In the genomic region with DNA sequence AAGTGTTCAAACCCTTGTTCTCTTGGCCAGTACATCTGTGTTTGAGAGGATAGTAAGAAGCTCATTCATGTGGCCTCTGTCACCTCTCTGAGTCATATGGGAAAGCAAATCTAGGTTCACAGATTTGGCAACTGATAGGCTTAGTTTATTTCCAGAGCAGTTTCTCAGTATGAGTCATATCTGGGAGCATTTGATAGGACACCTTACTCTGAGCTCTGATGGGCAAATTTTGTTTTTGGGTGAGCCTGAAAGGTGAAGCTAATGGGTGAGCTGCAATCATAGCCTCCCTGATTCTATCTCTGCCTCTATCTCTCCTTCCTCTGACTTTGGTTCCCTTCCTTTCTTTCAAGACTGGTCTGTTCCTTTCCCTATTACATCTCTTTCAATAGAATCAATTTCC, we compare ENCODE assay signal across 1 cellular context.
TF ChIP-seq lines count a peak whose summit lies in the region.

No MANE protein-coding gene starts in this region.

TF ChIP-seq in WTC11, 78 proteins besides CTCF, POLR2A, EP300 and RAD21 (continued from another document):
- TF ChIP-seq, protein P1, sequence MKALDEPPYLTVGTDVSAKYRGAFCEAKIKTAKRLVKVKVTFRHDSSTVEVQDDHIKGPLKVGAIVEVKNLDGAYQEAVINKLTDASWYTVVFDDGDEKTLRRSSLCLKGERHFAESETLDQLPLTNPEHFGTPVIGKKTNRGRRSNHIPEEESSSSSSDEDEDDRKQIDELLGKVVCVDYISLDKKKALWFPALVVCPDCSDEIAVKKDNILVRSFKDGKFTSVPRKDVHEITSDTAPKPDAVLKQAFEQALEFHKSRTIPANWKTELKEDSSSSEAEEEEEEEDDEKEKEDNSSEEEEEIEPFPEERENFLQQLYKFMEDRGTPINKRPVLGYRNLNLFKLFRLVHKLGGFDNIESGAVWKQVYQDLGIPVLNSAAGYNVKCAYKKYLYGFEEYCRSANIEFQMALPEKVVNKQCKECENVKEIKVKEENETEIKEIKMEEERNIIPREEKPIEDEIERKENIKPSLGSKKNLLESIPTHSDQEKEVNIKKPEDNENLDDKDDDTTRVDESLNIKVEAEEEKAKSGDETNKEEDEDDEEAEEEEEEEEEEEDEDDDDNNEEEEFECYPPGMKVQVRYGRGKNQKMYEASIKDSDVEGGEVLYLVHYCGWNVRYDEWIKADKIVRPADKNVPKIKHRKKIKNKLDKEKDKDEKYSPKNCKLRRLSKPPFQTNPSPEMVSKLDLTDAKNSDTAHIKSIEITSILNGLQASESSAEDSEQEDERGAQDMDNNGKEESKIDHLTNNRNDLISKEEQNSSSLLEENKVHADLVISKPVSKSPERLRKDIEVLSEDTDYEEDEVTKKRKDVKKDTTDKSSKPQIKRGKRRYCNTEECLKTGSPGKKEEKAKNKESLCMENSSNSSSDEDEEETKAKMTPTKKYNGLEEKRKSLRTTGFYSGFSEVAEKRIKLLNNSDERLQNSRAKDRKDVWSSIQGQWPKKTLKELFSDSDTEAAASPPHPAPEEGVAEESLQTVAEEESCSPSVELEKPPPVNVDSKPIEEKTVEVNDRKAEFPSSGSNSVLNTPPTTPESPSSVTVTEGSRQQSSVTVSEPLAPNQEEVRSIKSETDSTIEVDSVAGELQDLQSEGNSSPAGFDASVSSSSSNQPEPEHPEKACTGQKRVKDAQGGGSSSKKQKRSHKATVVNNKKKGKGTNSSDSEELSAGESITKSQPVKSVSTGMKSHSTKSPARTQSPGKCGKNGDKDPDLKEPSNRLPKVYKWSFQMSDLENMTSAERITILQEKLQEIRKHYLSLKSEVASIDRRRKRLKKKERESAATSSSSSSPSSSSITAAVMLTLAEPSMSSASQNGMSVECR (CRISPR knock-in tag; IDR thresholded peaks at IDR 0.05; ENCODE audit: borderline replicate concordance), result no peak
- TF ChIP-seq MXD4 (CRISPR knock-in tag; IDR thresholded peaks at IDR 0.05; ENCODE audit: borderline replicate concordance) (no peak), NFE2L1 (CRISPR knock-in tag; IDR thresholded peaks at IDR 0.05) (no peak), ZBTB21 (CRISPR knock-in tag; IDR thresholded peaks at IDR 0.05; ENCODE audit: borderline replicate concordance) (no peak), JUN (CRISPR knock-in tag; IDR thresholded peaks at IDR 0.05) (no peak), PRDM15 (CRISPR knock-in tag; IDR thresholded peaks at IDR 0.05) (no peak), NR1H2 (CRISPR knock-in tag; IDR thresholded peaks at IDR 0.05) (no peak), SMAD4 (CRISPR knock-in tag; IDR thresholded peaks at IDR 0.05) (no peak), ZNF416 (CRISPR knock-in tag; IDR thresholded peaks at IDR 0.05) (no peak)
